ENCODE assay signal across 18 cellular contexts in the genomic region with DNA sequence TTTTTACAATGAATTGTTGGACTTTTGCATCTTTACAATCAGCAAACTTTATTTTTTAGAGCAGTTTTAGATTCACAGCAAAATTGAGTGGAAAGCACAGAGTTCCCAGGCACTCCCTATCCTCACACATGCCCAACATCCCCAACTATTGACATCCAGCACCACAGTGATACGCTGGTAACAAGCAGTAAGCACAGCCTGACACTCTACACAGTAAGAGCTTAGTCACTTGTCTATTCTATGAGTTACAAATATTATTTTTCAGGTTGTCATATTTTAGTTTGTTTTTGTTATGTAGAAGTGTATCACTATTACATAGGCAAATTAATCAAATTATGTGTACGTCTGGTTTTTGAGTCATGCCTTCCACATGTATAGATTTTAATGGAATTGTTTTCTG. TPM values are rescaled to one million over a fixed set of nuclear protein-coding genes. Genes with fewer than 3 reads are reported as not detected.
DNase-seq lines count a peak whose midpoint lies in the region; ATAC-seq and TF ChIP-seq lines count a peak whose summit lies in the region.
"Had no signal": no experiment of that assay in that cellular context is flagged by ENCODE, and none has a peak within 500 bp of the region (broad histone marks: within the 10 kb centered on the region; RNA-seq: fewer than 3 reads in every experiment).

No MANE protein-coding gene starts in this region.

- POLR2A ChIA-PET in activated CD8-positive, alpha-beta T cell treated with anti-CD3 and anti-CD28 coated beads for 36 hours (lab: Charles Lee): interaction anchor here (0.6 kb wide), 1 partner anchor 327 kb away, joined by 3 read pairs; no protein-coding TSS in a partner anchor
- POLR2A ChIA-PET in activated CD8-positive, alpha-beta T cell treated with anti-CD3 and anti-CD28 coated beads, Interleukin-2, amount 10 ng/mL, durations not matched to agents 7 days and 5 days (lab: Charles Lee): interaction anchor here (5.8 kb wide), 1 partner anchor 28 kb away, joined by 38 read pairs; the partner anchor contains the start of gene GIMAP7

- no peak for DNase-seq in activated CD8-positive, alpha-beta T cell treated with anti-CD3 and anti-CD28 coated beads for 36 hours
- DNase-seq in activated CD8-positive, alpha-beta T cell treated with anti-CD3 and anti-CD28 coated beads, Interleukin-2, amount 10 ng/mL, durations not matched to agents 7 days and 5 days: no peak
- DNase-seq in CD14-positive monocyte (ENCODE audit: low spot score) (no peak), RKO (ENCODE audit: low spot score) (peak; percentile 16), foreskin keratinocyte (no peak), upper lobe of left lung (no peak)
- DNase-seq in NK-92 treated with Interleukin-12 subunit alpha and Interleukin-12 subunit beta, amount 100 ng/mL, for 24 hours (lab: John Stamatoyannopoulos, UW): no peak
- DNase-seq: ACHN; CD8-positive, alpha-beta T cell; COR-L47; DMS153; DMS79 treated with DMSO at 0.1 percent for 48 hours; EL; GOT3; HCEC 1CT; HFFc6 had no signal

- intact Hi-C loops in activated CD8-positive, alpha-beta T cell treated with anti-CD3 and anti-CD28 coated beads for 36 hours (cut with micrococcal nuclease): loop anchor here (5.0 kb wide), 1 partner anchor 35 kb away; the partner anchor contains the start of gene GIMAP8
- intact Hi-C loops in CD14-positive monocyte (cut with micrococcal nuclease): no loop called here

- H3K27ac ChIP-seq in foreskin keratinocyte: no peak overlapping the region
- H3K27ac ChIP-seq in upper lobe of left lung: no peak overlapping the region

- CTCF ChIA-PET in activated CD8-positive, alpha-beta T cell treated with anti-CD3 and anti-CD28 coated beads for 36 hours (lab: Charles Lee): interaction anchor here (1.3 kb wide), 1 partner anchor 39 kb away, joined by 3 read pairs; no protein-coding TSS in a partner anchor
- CTCF ChIA-PET in activated CD8-positive, alpha-beta T cell treated with anti-CD3 and anti-CD28 coated beads, Interleukin-2, amount 10 ng/mL, durations not matched to agents 7 days and 5 days (lab: Charles Lee): interaction anchor here (0.9 to 1.0 kb wide), 2 partner anchors 27 to 36 kb away, joined by 3 read pairs; partner anchors contain the start of gene GIMAP7

- no peaks in the 10 kb centered on the region for H3K27me3 Mint-ChIP-seq in activated CD8-positive, alpha-beta T cell treated with anti-CD3 and anti-CD28 coated beads for 36 hours
- no peaks in the 10 kb centered on the region for H3K27me3 Mint-ChIP-seq in activated CD8-positive, alpha-beta T cell treated with anti-CD3 and anti-CD28 coated beads, Interleukin-2, amount 10 ng/mL, durations not matched to agents 7 days and 5 days (ENCODE audit: low read depth)
- no peaks in the 10 kb centered on the region for H3K27me3 Mint-ChIP-seq in CD14-positive monocyte (ENCODE audit: low read depth in 3 of 3)

- WGBS in upper lobe of left lung, 2 donors: 77 to 83% methylated on average over 2 of the region's 2 CpGs

- no peak for TF ChIP-seq CTCF in activated CD8-positive, alpha-beta T cell treated with anti-CD3 and anti-CD28 coated beads for 36 hours (IDR thresholded peaks at IDR 0.05)
- TF ChIP-seq CTCF in CD14-positive monocyte (IDR thresholded peaks at IDR 0.05) (no peak), foreskin keratinocyte (conservative IDR thresholded peaks at IDR 0.05) (no peak), upper lobe of left lung (IDR thresholded peaks at IDR 0.05) (no peak)

- no peak overlapping the region for H3K4me3 Mint-ChIP-seq in activated CD8-positive, alpha-beta T cell treated with anti-CD3 and anti-CD28 coated beads for 36 hours
- no peak overlapping the region for H3K4me3 Mint-ChIP-seq in activated CD8-positive, alpha-beta T cell treated with anti-CD3 and anti-CD28 coated beads, Interleukin-2, amount 10 ng/mL, durations not matched to agents 7 days and 5 days
- no peak overlapping the region for H3K4me3 Mint-ChIP-seq in CD14-positive monocyte
- H3K4me3 Mint-ChIP-seq: CD8-positive, alpha-beta T cell; HFFc6 had no signal

- H3K36me3 Mint-ChIP-seq in activated CD8-positive, alpha-beta T cell treated with anti-CD3 and anti-CD28 coated beads for 36 hours (ENCODE audit: low read depth): peaks cover 8% of the 10 kb centered on the region
- H3K36me3 Mint-ChIP-seq in activated CD8-positive, alpha-beta T cell treated with anti-CD3 and anti-CD28 coated beads, Interleukin-2, amount 10 ng/mL, durations not matched to agents 7 days and 5 days (ENCODE audit: low read depth): peaks cover 28% of the 10 kb centered on the region
- peaks cover 0 to 6% of the 10 kb centered on the region in 2 donors for H3K36me3 Mint-ChIP-seq in CD14-positive monocyte

- H3K27ac Mint-ChIP-seq in activated CD8-positive, alpha-beta T cell treated with anti-CD3 and anti-CD28 coated beads for 36 hours: no peak overlapping the region
- no peak overlapping the region for H3K27ac Mint-ChIP-seq in activated CD8-positive, alpha-beta T cell treated with anti-CD3 and anti-CD28 coated beads, Interleukin-2, amount 10 ng/mL, durations not matched to agents 7 days and 5 days
- H3K27ac Mint-ChIP-seq in CD14-positive monocyte: peak overlapping the region in 4 of 7 donors; percentile 18 to 81 (median 51)
- H3K27ac Mint-ChIP-seq: HFFc6 had no signal

- TF ChIP-seq EP300 in upper lobe of left lung (IDR thresholded peaks at IDR 0.05): no peak

- ATAC-seq in activated CD8-positive, alpha-beta T cell treated with anti-CD3 and anti-CD28 coated beads for 36 hours: peak; percentile 28
- no peak for ATAC-seq in activated CD8-positive, alpha-beta T cell treated with anti-CD3 and anti-CD28 coated beads, Interleukin-2, amount 10 ng/mL, durations not matched to agents 7 days and 5 days
- ATAC-seq in foreskin keratinocyte (peak; percentile 32), upper lobe of left lung (ENCODE audit: low FRiP score in 2 of 2) (no peak)
- ATAC-seq: CD8-positive, alpha-beta T cell had no signal

- H3K27me3 ChIP-seq in foreskin keratinocyte (peaks cover 5% of the 10 kb centered on the region), upper lobe of left lung (no peaks in the 10 kb centered on the region)
- H3K27me3 ChIP-seq: BLaER1 treated with 17β-estradiol and CSF1 and Interleukin-3, amounts not matched to agents 10 nM and 100 nM had no signal

- no peaks in the 10 kb centered on the region for H3K36me3 ChIP-seq in upper lobe of left lung
- H3K36me3 ChIP-seq: BLaER1 treated with 17β-estradiol and CSF1 and Interleukin-3, amounts not matched to agents 10 nM and 100 nM had no signal

- H3K4me1 ChIP-seq in foreskin keratinocyte: no peaks in the 10 kb centered on the region
- H3K4me1 ChIP-seq in upper lobe of left lung: peaks cover 5 to 13% (median 8%) of the 10 kb centered on the region in 4 donors

- TF ChIP-seq POLR2A in upper lobe of left lung (IDR thresholded peaks at IDR 0.05): no peak

- H3K9me3 Mint-ChIP-seq in activated CD8-positive, alpha-beta T cell treated with anti-CD3 and anti-CD28 coated beads for 36 hours: peaks cover 15% of the 10 kb centered on the region
- peaks cover 6% of the 10 kb centered on the region for H3K9me3 Mint-ChIP-seq in activated CD8-positive, alpha-beta T cell treated with anti-CD3 and anti-CD28 coated beads, Interleukin-2, amount 10 ng/mL, durations not matched to agents 7 days and 5 days (ENCODE audit: insufficient read depth)
- H3K9me3 Mint-ChIP-seq in CD14-positive monocyte: peaks cover 0 to 6% (median 0%) of the 10 kb centered on the region in 7 donors

- H3K4me3 ChIP-seq in upper lobe of left lung: no peak overlapping the region
- H3K4me3 ChIP-seq: BLaER1 treated with 17β-estradiol and CSF1 and Interleukin-3, amounts not matched to agents 10 nM and 100 nM had no signal

- no peaks in the 10 kb centered on the region for H3K9me3 ChIP-seq in upper lobe of left lung

- peaks cover 54% of the 10 kb centered on the region for H3K4me1 Mint-ChIP-seq in activated CD8-positive, alpha-beta T cell treated with anti-CD3 and anti-CD28 coated beads for 36 hours (ENCODE audit: low read depth)
- peaks cover 57% of the 10 kb centered on the region for H3K4me1 Mint-ChIP-seq in activated CD8-positive, alpha-beta T cell treated with anti-CD3 and anti-CD28 coated beads, Interleukin-2, amount 10 ng/mL, durations not matched to agents 7 days and 5 days (ENCODE audit: low read depth)
- H3K4me1 Mint-ChIP-seq in CD14-positive monocyte: peaks cover 88% of the 10 kb centered on the region

RNA-seq across cellular contexts. Expression of gene GIMAP7, which starts 27.0 kb away (rescaled TPM):
- total RNA-seq in activated CD8-positive, alpha-beta T cell treated with anti-CD3 and anti-CD28 coated beads for 36 hours: 10 to 100 TPM; 29.0 to 29.5 TPM
- total RNA-seq in activated CD8-positive, alpha-beta T cell treated with anti-CD3 and anti-CD28 coated beads, Interleukin-2, amount 10 ng/mL, durations not matched to agents 7 days and 5 days: 100 to 1,000 TPM; 134 TPM
- 100 to 1,000 TPM in 1 of 2 donors, 10 to 100 TPM in 1; 54.5 to 115 TPM for polyA plus RNA-seq in CD14-positive monocyte
- total RNA-seq in foreskin keratinocyte: not detected in 2 replicates
- not detected in 2 replicates for polyA plus RNA-seq in foreskin keratinocyte
- total RNA-seq in upper lobe of left lung: 10 to 100 TPM; 32.5 to 45.0 (median 36.8) TPM
- total RNA-seq: A172, HFFc6 had no signal

RNA-seq across cellular contexts. Expression of gene GIMAP8, which starts 37.2 kb away (rescaled TPM):
- 1 to 10 TPM; 8.6 to 8.7 TPM for total RNA-seq in activated CD8-positive, alpha-beta T cell treated with anti-CD3 and anti-CD28 coated beads for 36 hours
- 10 to 100 TPM; 21.5 to 22.3 TPM for total RNA-seq in activated CD8-positive, alpha-beta T cell treated with anti-CD3 and anti-CD28 coated beads, Interleukin-2, amount 10 ng/mL, durations not matched to agents 7 days and 5 days
- polyA plus RNA-seq in CD14-positive monocyte (10 to 100 TPM; 12.0 to 22.5 TPM), foreskin keratinocyte (0.01 and 0.02 TPM in 2 replicates)
- total RNA-seq in foreskin keratinocyte (0.07 TPM in 1 of 2 replicates, not detected in the other), upper lobe of left lung (10 to 100 TPM; 15.6 to 39.6 (median 31.7) TPM)
- total RNA-seq: A172, HFFc6 had no signal

Comparison
In these comparisons a context has a peak if more than half of its experiments do, and no peak if none do; other contexts are left out.
1. ATAC-seq: peak in activated CD8-positive, alpha-beta T cell treated with anti-CD3 and anti-CD28 coated beads for 36 hours (single experiment) and foreskin keratinocyte (single experiment); none in activated CD8-positive, alpha-beta T cell treated with anti-CD3 and anti-CD28 coated beads, Interleukin-2, amount 10 ng/mL, durations not matched to agents 7 days and 5 days (single experiment) and upper lobe of left lung (0 of 2).
2. H3K27ac Mint-ChIP-seq: peak in CD14-positive monocyte (4 of 7); none in activated CD8-positive, alpha-beta T cell treated with anti-CD3 and anti-CD28 coated beads for 36 hours (single experiment) and activated CD8-positive, alpha-beta T cell treated with anti-CD3 and anti-CD28 coated beads, Interleukin-2, amount 10 ng/mL, durations not matched to agents 7 days and 5 days (single experiment).
3. RNA of gene GIMAP7, which starts 27.0 kb away (total RNA-seq): 134 TPM in activated CD8-positive, alpha-beta T cell treated with anti-CD3 and anti-CD28 coated beads, Interleukin-2, amount 10 ng/mL, durations not matched to agents 7 days and 5 days, 32.5 to 45.0 TPM in upper lobe of left lung and 29.0 to 29.5 TPM in activated CD8-positive, alpha-beta T cell treated with anti-CD3 and anti-CD28 coated beads for 36 hours; not detected in foreskin keratinocyte; every median in the first group is over 10 times any median in the second.